ENCODE assay signal across 2 cellular contexts in genomic region chr2:236001166-236001828, GRCh38.
TF ChIP-seq lines count a peak whose summit lies in the region.

No MANE protein-coding gene starts in this region.

TF ChIP-seq in GM12878, 131 proteins besides CTCF, POLR2A, EP300 and RAD21:
- TF ChIP-seq FOXK2 (IDR thresholded peaks at IDR 0.05) (no peak), SPI1 (IDR thresholded peaks at IDR 0.05; ENCODE audit: borderline replicate concordance, insufficient read depth, low read depth, low read length) (0 out of 2 replicates have a peak, but pooled peaks have one; percentile 18)

TF ChIP-seq in HepG2, 621 proteins besides CTCF, POLR2A, EP300 and RAD21:
- TF ChIP-seq ZNF891 (CRISPR knock-in tag; IDR thresholded peaks at IDR 0.05) (0 out of 2 replicates have a peak, but pooled peaks have one; percentile 1), NR2F1 (CRISPR knock-in tag; IDR thresholded peaks at IDR 0.05) (no peak)
